ENCODE assay signal across 1 cellular context in genomic region chr2:147082850-147083522, GRCh38.
TF ChIP-seq lines count a peak whose summit lies in the region.

No MANE protein-coding gene starts in this region.

TF ChIP-seq in HepG2, 621 proteins besides CTCF, POLR2A, EP300 and RAD21 (continued from another document):
- TF ChIP-seq ZBED4 (CRISPR knock-in tag; IDR thresholded peaks at IDR 0.05; ENCODE audit: borderline replicate concordance) (peak; percentile 49; the same call in 1 of the 2 replicates), STAG1 (CRISPR knock-in tag; IDR thresholded peaks at IDR 0.05) (peak; percentile 69), TEAD3 (CRISPR knock-in tag; optimal IDR thresholded peaks at IDR 0.05; ENCODE audit: borderline replicate concordance) (peak; percentile 99), ZNF235 (CRISPR knock-in tag; IDR thresholded peaks at IDR 0.05; ENCODE audit: borderline replicate concordance) (no peak), FOXP1 (IDR thresholded peaks at IDR 0.05) (no peak), FOXP1 (CRISPR knock-in tag; IDR thresholded peaks at IDR 0.05) (peak; percentile 58; the same call in 1 of the 2 replicates), BCL6 (CRISPR knock-in tag; IDR thresholded peaks at IDR 0.05) (0 out of 2 replicates have a peak, but pooled peaks have one; percentile 14), HMGXB4 (CRISPR knock-in tag; IDR thresholded peaks at IDR 0.05; ENCODE audit: borderline replicate concordance in 1 of 2, low read depth in 1 of 2) (0 out of 4 replicates have a peak, but pooled peaks of 1 of the 2 experiments have one; percentile 37), RXRB (CRISPR knock-in tag; IDR thresholded peaks at IDR 0.05; ENCODE audit: borderline replicate concordance) (peak; percentile 40; the same call in 1 of the 2 replicates), TP53 (CRISPR knock-in tag; conservative IDR thresholded peaks at IDR 0.05) (no peak)
